In the genomic region with DNA sequence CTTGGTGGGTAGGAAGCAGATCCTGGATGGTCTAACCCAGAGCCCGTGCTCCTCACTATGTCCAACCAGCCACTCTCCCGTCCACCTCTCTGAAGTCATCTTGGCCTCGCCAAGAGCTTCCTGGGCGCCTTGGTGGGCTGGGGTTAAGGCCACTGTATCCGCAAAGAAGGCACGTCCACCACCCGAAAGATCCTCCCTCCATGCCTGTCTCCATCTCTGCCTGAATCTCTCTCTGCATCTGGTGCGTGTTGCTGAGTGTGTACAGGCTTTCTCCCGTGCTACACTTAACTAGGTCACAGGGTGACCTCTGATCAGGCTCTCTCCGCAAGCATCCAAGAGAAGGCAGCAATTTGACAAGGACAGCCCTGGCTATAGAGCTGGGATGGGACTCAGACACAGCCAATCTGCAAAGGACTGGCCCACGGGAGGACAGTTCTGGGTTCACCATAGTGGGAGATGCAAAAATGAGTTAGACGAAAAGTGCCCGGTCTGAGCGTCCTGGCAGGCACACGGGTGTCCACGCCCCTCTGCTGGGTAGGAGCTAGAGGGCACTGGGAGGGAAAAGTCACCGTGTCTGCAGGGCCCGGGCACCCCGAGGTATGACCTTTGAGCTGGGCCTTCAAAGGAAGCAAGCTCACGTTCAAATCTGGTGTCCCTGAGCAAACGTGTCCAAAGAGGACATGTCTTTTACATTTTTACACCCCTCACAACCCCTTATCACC, we compare ENCODE assay signal across 1 cellular context.
TF ChIP-seq lines count a peak whose summit lies in the region.

No MANE protein-coding gene starts in this region.

TF ChIP-seq in HepG2, 621 proteins besides CTCF, POLR2A, EP300 and RAD21 (continued from another document):
- TF ChIP-seq, protein P1, sequence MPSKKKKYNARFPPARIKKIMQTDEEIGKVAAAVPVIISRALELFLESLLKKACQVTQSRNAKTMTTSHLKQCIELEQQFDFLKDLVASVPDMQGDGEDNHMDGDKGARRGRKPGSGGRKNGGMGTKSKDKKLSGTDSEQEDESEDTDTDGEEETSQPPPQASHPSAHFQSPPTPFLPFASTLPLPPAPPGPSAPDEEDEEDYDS (CRISPR knock-in tag; IDR thresholded peaks at IDR 0.05), result no peak
- TF ChIP-seq MAZ (IDR thresholded peaks at IDR 0.05; ENCODE audit: borderline replicate concordance, low read depth, low read length) (0 out of 2 replicates have a peak, but pooled peaks have one; percentile 33), MAZ (CRISPR knock-in tag; IDR thresholded peaks at IDR 0.05; ENCODE audit: low read depth) (no peak), ZNF777 (CRISPR knock-in tag; IDR thresholded peaks at IDR 0.05) (0 out of 2 replicates have a peak, but pooled peaks have one; percentile 27), POGZ (CRISPR knock-in tag; IDR thresholded peaks at IDR 0.05) (peak; percentile 18; the same call in 1 of the 2 replicates), ZNF772 (CRISPR knock-in tag; IDR thresholded peaks at IDR 0.05) (0 out of 2 replicates have a peak, but pooled peaks have one; percentile 24), HDAC2 (CRISPR knock-in tag; IDR thresholded peaks at IDR 0.05) (peak; percentile 35; the same call in 1 of the 2 replicates)
- TF ChIP-seq, protein P2, sequence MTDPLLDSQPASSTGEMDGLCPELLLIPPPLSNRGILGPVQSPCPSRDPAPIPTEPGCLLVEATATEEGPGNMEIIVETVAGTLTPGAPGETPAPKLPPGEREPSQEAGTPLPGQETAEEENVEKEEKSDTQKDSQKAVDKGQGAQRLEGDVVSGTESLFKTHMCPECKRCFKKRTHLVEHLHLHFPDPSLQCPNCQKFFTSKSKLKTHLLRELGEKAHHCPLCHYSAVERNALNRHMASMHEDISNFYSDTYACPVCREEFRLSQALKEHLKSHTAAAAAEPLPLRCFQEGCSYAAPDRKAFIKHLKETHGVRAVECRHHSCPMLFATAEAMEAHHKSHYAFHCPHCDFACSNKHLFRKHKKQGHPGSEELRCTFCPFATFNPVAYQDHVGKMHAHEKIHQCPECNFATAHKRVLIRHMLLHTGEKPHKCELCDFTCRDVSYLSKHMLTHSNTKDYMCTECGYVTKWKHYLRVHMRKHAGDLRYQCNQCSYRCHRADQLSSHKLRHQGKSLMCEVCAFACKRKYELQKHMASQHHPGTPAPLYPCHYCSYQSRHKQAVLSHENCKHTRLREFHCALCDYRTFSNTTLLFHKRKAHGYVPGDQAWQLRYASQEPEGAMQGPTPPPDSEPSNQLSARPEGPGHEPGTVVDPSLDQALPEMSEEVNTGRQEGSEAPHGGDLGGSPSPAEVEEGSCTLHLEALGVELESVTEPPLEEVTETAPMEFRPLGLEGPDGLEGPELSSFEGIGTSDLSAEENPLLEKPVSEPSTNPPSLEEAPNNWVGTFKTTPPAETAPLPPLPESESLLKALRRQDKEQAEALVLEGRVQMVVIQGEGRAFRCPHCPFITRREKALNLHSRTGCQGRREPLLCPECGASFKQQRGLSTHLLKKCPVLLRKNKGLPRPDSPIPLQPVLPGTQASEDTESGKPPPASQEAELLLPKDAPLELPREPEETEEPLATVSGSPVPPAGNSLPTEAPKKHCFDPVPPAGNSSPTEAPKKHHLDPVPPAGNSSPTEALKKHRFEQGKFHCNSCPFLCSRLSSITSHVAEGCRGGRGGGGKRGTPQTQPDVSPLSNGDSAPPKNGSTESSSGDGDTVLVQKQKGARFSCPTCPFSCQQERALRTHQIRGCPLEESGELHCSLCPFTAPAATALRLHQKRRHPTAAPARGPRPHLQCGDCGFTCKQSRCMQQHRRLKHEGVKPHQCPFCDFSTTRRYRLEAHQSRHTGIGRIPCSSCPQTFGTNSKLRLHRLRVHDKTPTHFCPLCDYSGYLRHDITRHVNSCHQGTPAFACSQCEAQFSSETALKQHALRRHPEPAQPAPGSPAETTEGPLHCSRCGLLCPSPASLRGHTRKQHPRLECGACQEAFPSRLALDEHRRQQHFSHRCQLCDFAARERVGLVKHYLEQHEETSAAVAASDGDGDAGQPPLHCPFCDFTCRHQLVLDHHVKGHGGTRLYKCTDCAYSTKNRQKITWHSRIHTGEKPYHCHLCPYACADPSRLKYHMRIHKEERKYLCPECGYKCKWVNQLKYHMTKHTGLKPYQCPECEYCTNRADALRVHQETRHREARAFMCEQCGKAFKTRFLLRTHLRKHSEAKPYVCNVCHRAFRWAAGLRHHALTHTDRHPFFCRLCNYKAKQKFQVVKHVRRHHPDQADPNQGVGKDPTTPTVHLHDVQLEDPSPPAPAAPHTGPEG (CRISPR knock-in tag; IDR thresholded peaks at IDR 0.05), result peak; percentile 84
TF ChIP-seq in HepG2: peak in this region for 60.
